Comparison of ENCODE assay signal across 27 cellular contexts in genomic region chr5:12114075-12114474, GRCh38.
DNase-seq lines count a peak whose midpoint lies in the region; TF ChIP-seq lines count a peak whose summit lies in the region.
"Had no signal": no experiment of that assay in that cellular context is flagged by ENCODE, and none has a peak within 500 bp of the region (broad histone marks: within the 10 kb centered on the region; RNA-seq: fewer than 3 reads in every experiment).

No MANE protein-coding gene starts in this region.

- no peak overlapping the region for H2AFZ ChIP-seq in neural cell (ENCODE audit: low read depth, low read length)

- H3K27me3 ChIP-seq in neural cell (ENCODE audit: insufficient read depth, low read depth, low read length) = no peaks in the 10 kb centered on the region
- H3K27me3 ChIP-seq: BE2C; BLaER1; BLaER1 treated with 17β-estradiol and CSF1 and Interleukin-3, amounts not matched to agents 10 nM and 100 nM had no signal

- TF ChIP-seq CTCF in neural cell (IDR thresholded peaks at IDR 0.05; ENCODE audit: poor library complexity, severe bottlenecking) = no peak

- H3K79me2 ChIP-seq in neural cell (replicated peaks; ENCODE audit: insufficient read depth, low read length) = no peaks in the 10 kb centered on the region

- H3K36me3 ChIP-seq in neural cell (ENCODE audit: insufficient read depth, low read length) = no peaks in the 10 kb centered on the region
- H3K36me3 ChIP-seq: BE2C; BLaER1; BLaER1 treated with 17β-estradiol and CSF1 and Interleukin-3, amounts not matched to agents 10 nM and 100 nM had no signal

- no peak overlapping the region for H3K27ac ChIP-seq in neural cell (ENCODE audit: low read length)
- H3K27ac ChIP-seq: 22Rv1; A549; BLaER1; BLaER1 treated with 17β-estradiol and CSF1 and Interleukin-3, amounts not matched to agents 10 nM and 100 nM; C4-2B had no signal

- peak; percentile 50 for TF ChIP-seq EP300 in neural cell (conservative IDR thresholded peaks at IDR 0.05; ENCODE audit: poor library complexity, severe bottlenecking)

- no peak for DNase-seq in occipital lobe (lab: John Stamatoyannopoulos, UW)
- DNase-seq: 8988T; ACHN; AML-193; BE2C; C1 segment of cervical spinal cord; Caco-2; Calu3; CD4-positive, alpha-beta memory T cell; CD4-positive, alpha-beta T cell; CD4-positive, CD25-positive, alpha-beta regulatory T cell; CD8-positive, alpha-beta memory T cell; CD8-positive, alpha-beta T cell; COR-L47; DMS 273 treated with DMSO at 0.1 percent for 48 hours; DMS153; DMS53; DMS79; DMS79 treated with DMSO at 0.1 percent for 48 hours; DND-41; EL had no signal

- H3K9me2 ChIP-seq in neural cell (ENCODE audit: insufficient read depth, low read length) = no peaks in the 10 kb centered on the region

- H3K4me3 ChIP-seq in neural cell (ENCODE audit: low read length) = no peak overlapping the region
- H3K4me3 ChIP-seq: A549; BLaER1; BLaER1 treated with 17β-estradiol and CSF1 and Interleukin-3, amounts not matched to agents 10 nM and 100 nM had no signal

- no peaks in the 10 kb centered on the region for H3K9me3 ChIP-seq in neural cell (ENCODE audit: low read length)
- H3K9me3 ChIP-seq: A549; BE2C; BLaER1; BLaER1 treated with 17β-estradiol and CSF1 and Interleukin-3, amounts not matched to agents 10 nM and 100 nM; Caco-2 had no signal

- H3K9ac ChIP-seq in neural cell (ENCODE audit: low read length) = no peak overlapping the region
- H3K9ac ChIP-seq: BLaER1; BLaER1 treated with 17β-estradiol and CSF1 and Interleukin-3, amounts not matched to agents 10 nM and 100 nM had no signal

- TF ChIP-seq RAD21 in neural cell (conservative IDR thresholded peaks at IDR 0.05) = no peak

- no peaks in the 10 kb centered on the region for H3F3A ChIP-seq in neural cell (ENCODE audit: insufficient read depth, low read length, poor library complexity, severe bottlenecking)

- no peaks in the 10 kb centered on the region for H4K20me1 ChIP-seq in neural cell (ENCODE audit: insufficient read depth)
- H4K20me1 ChIP-seq: BLaER1; BLaER1 treated with 17β-estradiol and CSF1 and Interleukin-3, amounts not matched to agents 10 nM and 100 nM had no signal

- no peak overlapping the region for H3K4me2 ChIP-seq in neural cell (ENCODE audit: low read length)
- H3K4me2 ChIP-seq: A549; BLaER1; BLaER1 treated with 17β-estradiol and CSF1 and Interleukin-3, amounts not matched to agents 10 nM and 100 nM had no signal

TF ChIP-seq in neural cell, 6 proteins besides CTCF, POLR2A, EP300 and RAD21:
- TF ChIP-seq, protein P1, sequence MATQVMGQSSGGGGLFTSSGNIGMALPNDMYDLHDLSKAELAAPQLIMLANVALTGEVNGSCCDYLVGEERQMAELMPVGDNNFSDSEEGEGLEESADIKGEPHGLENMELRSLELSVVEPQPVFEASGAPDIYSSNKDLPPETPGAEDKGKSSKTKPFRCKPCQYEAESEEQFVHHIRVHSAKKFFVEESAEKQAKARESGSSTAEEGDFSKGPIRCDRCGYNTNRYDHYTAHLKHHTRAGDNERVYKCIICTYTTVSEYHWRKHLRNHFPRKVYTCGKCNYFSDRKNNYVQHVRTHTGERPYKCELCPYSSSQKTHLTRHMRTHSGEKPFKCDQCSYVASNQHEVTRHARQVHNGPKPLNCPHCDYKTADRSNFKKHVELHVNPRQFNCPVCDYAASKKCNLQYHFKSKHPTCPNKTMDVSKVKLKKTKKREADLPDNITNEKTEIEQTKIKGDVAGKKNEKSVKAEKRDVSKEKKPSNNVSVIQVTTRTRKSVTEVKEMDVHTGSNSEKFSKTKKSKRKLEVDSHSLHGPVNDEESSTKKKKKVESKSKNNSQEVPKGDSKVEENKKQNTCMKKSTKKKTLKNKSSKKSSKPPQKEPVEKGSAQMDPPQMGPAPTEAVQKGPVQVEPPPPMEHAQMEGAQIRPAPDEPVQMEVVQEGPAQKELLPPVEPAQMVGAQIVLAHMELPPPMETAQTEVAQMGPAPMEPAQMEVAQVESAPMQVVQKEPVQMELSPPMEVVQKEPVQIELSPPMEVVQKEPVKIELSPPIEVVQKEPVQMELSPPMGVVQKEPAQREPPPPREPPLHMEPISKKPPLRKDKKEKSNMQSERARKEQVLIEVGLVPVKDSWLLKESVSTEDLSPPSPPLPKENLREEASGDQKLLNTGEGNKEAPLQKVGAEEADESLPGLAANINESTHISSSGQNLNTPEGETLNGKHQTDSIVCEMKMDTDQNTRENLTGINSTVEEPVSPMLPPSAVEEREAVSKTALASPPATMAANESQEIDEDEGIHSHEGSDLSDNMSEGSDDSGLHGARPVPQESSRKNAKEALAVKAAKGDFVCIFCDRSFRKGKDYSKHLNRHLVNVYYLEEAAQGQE (IDR thresholded peaks at IDR 0.05; ENCODE audit: borderline replicate concordance) = no peak
- TF ChIP-seq EZH2 (IDR thresholded peaks at IDR 0.05; ENCODE audit: borderline replicate concordance, insufficient read depth, low read length, poor library complexity, severe bottlenecking) = no peak
- TF ChIP-seq MXI1 (conservative IDR thresholded peaks at IDR 0.05; ENCODE audit: poor library complexity, severe bottlenecking) = no peak
- TF ChIP-seq POLR2AphosphoS5 (IDR thresholded peaks at IDR 0.05) = peak; percentile 56
- no peak for TF ChIP-seq TAF1 (IDR thresholded peaks at IDR 0.05; ENCODE audit: low read depth)
- TF ChIP-seq SMC3 (conservative IDR thresholded peaks at IDR 0.05; ENCODE audit: poor library complexity) = no peak
